Comparison of ENCODE assay signal across 19 cellular contexts in the genomic region with DNA sequence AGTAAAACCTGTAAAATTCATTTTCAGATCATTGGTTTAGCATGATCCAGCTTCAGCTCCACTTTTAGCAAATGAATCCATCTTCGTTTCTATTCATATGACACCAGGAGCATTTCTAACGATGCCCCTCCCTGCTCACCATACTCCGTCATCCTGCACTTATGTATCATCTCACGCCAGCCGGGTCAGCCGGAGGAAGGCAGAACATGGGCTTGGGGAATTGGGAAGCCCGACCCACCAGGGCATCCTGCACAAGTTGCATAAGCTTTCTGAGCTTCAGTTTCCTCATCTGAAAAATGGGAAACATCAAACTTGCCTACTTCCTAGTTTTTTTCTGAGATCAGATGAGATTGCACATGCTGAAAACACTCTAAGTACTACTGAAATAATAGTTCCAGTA.
"Had no signal": no experiment of that assay in that cellular context is flagged by ENCODE, and none has a peak within 500 bp of the region (broad histone marks: within the 10 kb centered on the region; RNA-seq: fewer than 3 reads in every experiment).

No MANE protein-coding gene starts in this region.

- H3K27ac ChIP-seq: body of pancreas, hepatocyte, prostate gland, skin epidermis, suprapubic skin had no signal

- H3K4me1 ChIP-seq: body of pancreas, prostate gland, suprapubic skin had no signal

- H3K27me3 ChIP-seq: body of pancreas, hepatocyte, suprapubic skin had no signal

- ATAC-seq: activated naive CD4-positive, alpha-beta T cell treated with anti-CD3 and anti-CD28 coated beads, Interleukin-2, amount 50 U/mL, for 72 hours; activated T-cell treated with anti-CD3 and anti-CD28 coated beads, Interleukin-2, amount 50 U/mL, for 72 hours; body of pancreas; esophagus mucosa; left lobe of liver; right cardiac atrium; stimulated activated naive CD8-positive, alpha-beta T cell treated with anti-CD3 and anti-CD28 coated beads, Interleukin-15, Interleukin-2, amounts not matched to agents 100 U/mL and 50 U/mL, for 24 hours had no signal

- H3K4me3 ChIP-seq: body of pancreas, hepatocyte, prostate gland, skin epidermis, suprapubic skin had no signal

- H3K9me3 ChIP-seq: body of pancreas, prostate gland, suprapubic skin had no signal

- DNase-seq: activated CD4-positive, alpha-beta T cell treated with anti-CD3 and anti-CD28 coated beads, Interleukin-2, amount 10 ng/mL, durations not matched to agents 24 days and 14 days; activated CD4-positive, CD25-positive, alpha-beta regulatory T cell; activated CD8-positive, alpha-beta memory T cell treated with anti-CD3 and anti-CD28 coated beads, Interleukin-2, amount 50 U/mL, for 48 hours; activated gamma-delta T cell; activated T-cell treated with anti-CD3 and anti-CD28 coated beads, Interleukin-2, amount 50 U/mL, for 72 hours; body of pancreas; caudate nucleus; stimulated activated CD4-positive, alpha-beta T cell treated with anti-CD3 and anti-CD28 coated beads, Interleukin-15, amount 100 ng/mL, for 24 hours; stimulated activated CD4-positive, alpha-beta T cell treated with anti-CD3 and anti-CD28 coated beads, Interleukin-4, amount 100 ng/mL, for 1 hour; stimulated activated naive CD8-positive, alpha-beta T cell treated with anti-CD3 and anti-CD28 coated beads, Interleukin-15, Interleukin-2, amounts not matched to agents 100 U/mL and 50 U/mL, for 24 hours; T-helper 2 cell had no signal

- H3K36me3 ChIP-seq: prostate gland, suprapubic skin had no signal
